Comparison of ENCODE assay signal across 15 cellular contexts in the genomic region with DNA sequence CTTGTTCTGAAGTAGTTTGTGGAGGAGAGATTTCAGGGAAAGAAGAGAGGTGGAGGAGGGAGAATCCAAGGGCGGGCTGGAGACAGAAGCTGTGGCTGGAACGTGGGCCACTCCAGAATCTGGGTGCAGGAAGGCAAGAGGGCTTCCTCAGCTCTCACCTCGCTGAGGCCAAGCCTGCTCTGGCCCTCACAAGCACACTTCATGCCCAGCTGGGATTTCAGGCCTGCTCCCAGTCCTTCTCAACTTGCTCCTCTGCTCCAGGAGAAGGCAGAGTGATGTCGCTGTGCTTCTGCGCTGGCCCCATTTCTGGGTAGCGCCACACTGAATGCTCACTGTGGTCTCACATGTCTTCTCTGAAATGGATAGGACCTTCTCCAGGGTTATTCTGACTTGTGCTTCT.
DNase-seq lines count a peak whose midpoint lies in the region; TF ChIP-seq lines count a peak whose summit lies in the region.
"Had no signal": no experiment of that assay in that cellular context is flagged by ENCODE, and none has a peak within 500 bp of the region (broad histone marks: within the 10 kb centered on the region; RNA-seq: fewer than 3 reads in every experiment).

No MANE protein-coding gene starts in this region.

- H3K27me3 ChIP-seq in BLaER1 (no peaks in the 10 kb centered on the region), neural progenitor cell (no peaks in the 10 kb centered on the region)
- H3K27me3 ChIP-seq in BLaER1 treated with 17β-estradiol and CSF1 and Interleukin-3, amounts not matched to agents 10 nM and 100 nM: no peaks in the 10 kb centered on the region

- H3K9ac ChIP-seq in BLaER1 (no peak overlapping the region), neural progenitor cell (no peak overlapping the region)
- H3K9ac ChIP-seq in BLaER1 treated with 17β-estradiol and CSF1 and Interleukin-3, amounts not matched to agents 10 nM and 100 nM: no peak overlapping the region

- H3F3A ChIP-seq in neural progenitor cell (ENCODE audit: low read depth): no peaks in the 10 kb centered on the region

- H3K4me2 ChIP-seq in BLaER1: peak overlapping the region; percentile 52; the same call in 1 of the 2 replicates
- peak overlapping the region; percentile 40 to 70 (median 61); a peak in 21 of 22 replicates for H3K4me2 ChIP-seq in BLaER1 treated with 17β-estradiol and CSF1 and Interleukin-3, amounts not matched to agents 10 nM and 100 nM
- H3K4me2 ChIP-seq in neural progenitor cell: no peak overlapping the region

- no peak overlapping the region for H3K4me3 ChIP-seq in BLaER1
- no peak overlapping the region for H3K4me3 ChIP-seq in BLaER1 treated with 17β-estradiol and CSF1 and Interleukin-3, amounts not matched to agents 10 nM and 100 nM
- no peak overlapping the region for H3K4me3 ChIP-seq in neural progenitor cell
- H3K4me3 ChIP-seq: HAP-1 had no signal

- H3K79me2 ChIP-seq in neural progenitor cell (ENCODE audit: low read depth): no peaks in the 10 kb centered on the region

- peaks cover 25% of the 10 kb centered on the region for H3K4me1 ChIP-seq in BLaER1
- peaks cover 23 to 43% (median 26%) of the 10 kb centered on the region in 10 experiments for H3K4me1 ChIP-seq in BLaER1 treated with 17β-estradiol and CSF1 and Interleukin-3, amounts not matched to agents 10 nM and 100 nM
- H3K4me1 ChIP-seq in neural progenitor cell: peaks cover 5% of the 10 kb centered on the region
- H3K4me1 ChIP-seq: HAP-1 had no signal

- H2AFZ ChIP-seq in neural progenitor cell (replicated peaks): no peak overlapping the region

- H3K27ac Mint-ChIP-seq in neural progenitor cell (peak overlapping the region; percentile 15), endothelial cell (ENCODE audit: unreplicated experiment) (no peak overlapping the region)
- H3K27ac Mint-ChIP-seq: CD4-positive, alpha-beta T cell; HFFc6 had no signal

- peaks cover 2% of the 10 kb centered on the region for H3K27me3 Mint-ChIP-seq in neural progenitor cell (ENCODE audit: insufficient read depth, low read depth)
- H3K27me3 Mint-ChIP-seq in endothelial cell (ENCODE audit: unreplicated experiment): peaks cover 3% of the 10 kb centered on the region

- H3K4me3 Mint-ChIP-seq in neural progenitor cell (no peak overlapping the region), endothelial cell (ENCODE audit: unreplicated experiment) (no peak overlapping the region)
- H3K4me3 Mint-ChIP-seq: CD14-positive monocyte; CD4-positive, alpha-beta T cell; CD8-positive, alpha-beta memory T cell; HFFc6 had no signal

- no peaks in the 10 kb centered on the region for H3K9me3 ChIP-seq in BLaER1
- H3K9me3 ChIP-seq in BLaER1 treated with 17β-estradiol and CSF1 and Interleukin-3, amounts not matched to agents 10 nM and 100 nM (replicated peaks in 1 of 11): peaks cover 0 to 9% (median 0%) of the 10 kb centered on the region in 11 experiments; a peak in 2 of 22 replicates
- H3K9me3 ChIP-seq in neural progenitor cell (ENCODE audit: low read depth): no peaks in the 10 kb centered on the region
- H3K9me3 ChIP-seq: HAP-1 had no signal

- H3K4me1 Mint-ChIP-seq in neural progenitor cell (peaks cover 11% of the 10 kb centered on the region), endothelial cell (ENCODE audit: unreplicated experiment) (no peaks in the 10 kb centered on the region)
- H3K4me1 Mint-ChIP-seq: CD14-positive monocyte had no signal

- no peaks in the 10 kb centered on the region for H3K9me3 Mint-ChIP-seq in neural progenitor cell
- no peaks in the 10 kb centered on the region for H3K9me3 Mint-ChIP-seq in endothelial cell (ENCODE audit: unreplicated experiment)
- H3K9me3 Mint-ChIP-seq: CD4-positive, alpha-beta T cell had no signal

- H4K20me1 ChIP-seq in BLaER1: no peaks in the 10 kb centered on the region
- H4K20me1 ChIP-seq in BLaER1 treated with 17β-estradiol and CSF1 and Interleukin-3, amounts not matched to agents 10 nM and 100 nM: no peaks in the 10 kb centered on the region
- H4K20me1 ChIP-seq in neural progenitor cell (ENCODE audit: low read depth): no peaks in the 10 kb centered on the region

- no peaks in the 10 kb centered on the region for H3K36me3 Mint-ChIP-seq in neural progenitor cell
- no peaks in the 10 kb centered on the region for H3K36me3 Mint-ChIP-seq in endothelial cell (ENCODE audit: low read depth, unreplicated experiment)
- H3K36me3 Mint-ChIP-seq: CD14-positive monocyte had no signal

- H3K36me3 ChIP-seq in BLaER1 (no peaks in the 10 kb centered on the region), neural progenitor cell (no peaks in the 10 kb centered on the region)
- H3K36me3 ChIP-seq in BLaER1 treated with 17β-estradiol and CSF1 and Interleukin-3, amounts not matched to agents 10 nM and 100 nM: no peaks in the 10 kb centered on the region
- H3K36me3 ChIP-seq: HAP-1 had no signal

- TF ChIP-seq CTCF in neural progenitor cell (IDR thresholded peaks at IDR 0.05) (no peak), endothelial cell (IDR thresholded peaks at IDR 0.05; ENCODE audit: unreplicated experiment) (no peak)

- H3K27ac ChIP-seq in BLaER1 (0 out of 2 replicates have a peak overlapping the region, but pooled peaks have one; percentile 22), neural progenitor cell (no peak overlapping the region)
- H3K27ac ChIP-seq in BLaER1 treated with 17β-estradiol and CSF1 and Interleukin-3, amounts not matched to agents 10 nM and 100 nM: no peak overlapping the region

- DNase-seq in neural progenitor cell (ENCODE audit: low spot score) (no peak), endothelial cell (ENCODE audit: low spot score) (no peak), NCI-H2029 treated with DMSO at 0.1 percent for 48 hours (lab: John Stamatoyannopoulos, UW) (no peak), ecto neural progenitor cell (ENCODE audit: low spot score) (no peak)
- DNase-seq: CD4-positive, alpha-beta T cell; CD8-positive, alpha-beta memory T cell; DMS 273 treated with DMSO at 0.1 percent for 48 hours; EL; GF-D8; GOT3; HFFc6 had no signal
